12 cellular contexts compared by ENCODE assay signal in the genomic region with DNA sequence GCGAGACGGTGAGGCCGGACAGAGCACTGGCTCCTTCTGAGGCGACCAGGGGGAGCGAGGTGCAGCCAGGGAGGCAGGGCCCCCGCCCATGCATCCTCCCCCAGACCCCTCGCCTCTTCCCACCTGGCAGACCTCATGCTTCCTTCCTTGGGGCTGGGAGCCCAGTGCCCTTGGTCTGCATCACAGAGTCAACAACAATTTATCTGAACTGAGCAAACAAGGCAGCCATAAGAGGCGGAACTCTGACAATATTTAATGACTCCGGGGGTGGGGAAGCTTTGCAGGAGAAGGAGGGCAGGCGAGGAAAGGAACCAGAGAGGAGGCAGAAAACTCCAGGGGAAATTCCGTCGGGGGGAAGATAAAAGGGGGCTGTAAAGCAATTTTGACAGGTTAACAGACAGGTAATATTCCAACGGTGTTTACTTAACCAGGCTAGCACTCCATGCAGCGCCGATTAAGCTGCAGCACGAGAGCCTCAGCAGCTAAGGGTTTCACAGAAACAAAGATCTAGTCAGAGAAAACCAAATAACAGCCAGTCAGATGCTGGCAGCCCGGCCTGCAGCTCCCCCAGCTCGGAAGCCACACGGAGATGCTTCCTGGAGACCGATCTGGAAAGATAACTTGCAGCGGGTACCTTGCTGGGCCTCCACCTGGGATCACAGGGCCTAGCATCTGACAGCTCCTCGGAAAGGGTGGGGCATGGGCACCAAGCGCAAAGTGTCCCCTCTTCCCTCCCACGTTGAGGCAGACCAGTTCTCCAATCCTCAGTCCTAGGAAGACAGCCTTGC.
DNase-seq lines count a peak whose midpoint lies in the region; ATAC-seq, FAIRE-seq and TF ChIP-seq lines count a peak whose summit lies in the region.
"Had no signal": no experiment of that assay in that cellular context is flagged by ENCODE, and none has a peak within 500 bp of the region (broad histone marks: within the 10 kb centered on the region; RNA-seq: fewer than 3 reads in every experiment).

No MANE protein-coding gene starts in this region.

- no peak overlapping the region for H3K4me3 ChIP-seq in HEK293 (ENCODE audit: low read depth, low read length)
- no peak overlapping the region for H3K4me3 ChIP-seq in hepatocyte
- H3K4me3 ChIP-seq in small intestine (ENCODE audit: low read depth in 1 of 2, low read length in 2 of 2) = no peak overlapping the region
- no peak overlapping the region for H3K4me3 ChIP-seq in aorta (ENCODE audit: low read length in 2 of 2)

- peaks cover 24% of the 10 kb centered on the region for H3K4me1 ChIP-seq in HEK293 (ENCODE audit: control insufficient read depth, insufficient read depth, low read length)
- peaks cover 40% of the 10 kb centered on the region for H3K4me1 ChIP-seq in hepatocyte (ENCODE audit: insufficient read depth)
- H3K4me1 ChIP-seq in small intestine (ENCODE audit: control insufficient read depth in 2 of 2, insufficient read depth in 1 of 2, low read depth in 1 of 2, low read length in 1 of 2) = peaks cover 0 to 5% of the 10 kb centered on the region in 2 donors
- no peaks in the 10 kb centered on the region for H3K4me1 ChIP-seq in aorta (ENCODE audit: control insufficient read depth in 1 of 2, insufficient read depth in 2 of 2, low read length in 2 of 2)

- CTCF ChIA-PET in HEK293 (lab: Yijun Ruan, JAX) = interaction anchor here (1.2 kb wide), 1 partner anchor 33 kb away, joined by 3 read pairs; no protein-coding TSS in a partner anchor

- H3K9me3 ChIP-seq in HEK293 (ENCODE audit: control insufficient read depth, insufficient read depth, low read depth, low read length) (no peaks in the 10 kb centered on the region), hepatocyte (ENCODE audit: low read depth) (no peaks in the 10 kb centered on the region), small intestine (ENCODE audit: control insufficient read depth, low read depth) (no peaks in the 10 kb centered on the region), aorta (ENCODE audit: control insufficient read depth, low read length) (no peaks in the 10 kb centered on the region)

- peak overlapping the region; percentile 57 for H3K4me2 ChIP-seq in hepatocyte

- no peaks in the 10 kb centered on the region for H4K20me1 ChIP-seq in hepatocyte (ENCODE audit: insufficient read depth, poor library complexity, severe bottlenecking)

- intact Hi-C loops in aorta (cut with DNase I) = no loop called here

- POLR2A ChIA-PET in HEK293 (lab: Yijun Ruan, JAX) = no interaction called here

- ATAC-seq in SK-N-SH treated with all-trans-retinoic acid at 6 μM for 48 hours (no peak), aorta (ENCODE audit: low FRiP score) (no peak)
- ATAC-seq: activated naive CD4-positive, alpha-beta T cell treated with anti-CD3 and anti-CD28 coated beads, Interleukin-2, amount 50 U/mL, for 72 hours; HCT116 had no signal

- no peaks in the 10 kb centered on the region; a peak in 1 of 3 replicates for H3K36me3 ChIP-seq in HEK293 (ENCODE audit: control insufficient read depth in 2 of 2, insufficient read depth in 1 of 2, low read length in 2 of 2)
- H3K36me3 ChIP-seq in hepatocyte (replicated peaks; ENCODE audit: insufficient read depth, low read depth) = no peaks in the 10 kb centered on the region
- H3K36me3 ChIP-seq in small intestine (ENCODE audit: control insufficient read depth in 2 of 2, insufficient read depth in 2 of 2, low read length in 2 of 2) = no peaks in the 10 kb centered on the region
- H3K36me3 ChIP-seq in aorta (ENCODE audit: control insufficient read depth in 1 of 2, insufficient read depth in 2 of 2, low read length in 1 of 2) = no peaks in the 10 kb centered on the region

- H3K27ac ChIP-seq in HEK293 (ENCODE audit: extremely low read depth, low read depth, low read length) = peak overlapping the region; percentile 56
- peak overlapping the region; percentile 91 for H3K27ac ChIP-seq in hepatocyte
- peak overlapping the region; percentile 66 to 77 for H3K27ac ChIP-seq in small intestine (ENCODE audit: low read depth in 1 of 2, low read length in 1 of 2)
- H3K27ac ChIP-seq in aorta (ENCODE audit: low read depth in 1 of 2, low read length in 2 of 2) = no peak overlapping the region

- WGBS in hepatocyte (ENCODE audit: low lambda C conversion rate, missing lambda C conversion rate) = 27% methylated on average over 19 of the region's 24 CpGs
- 8 to 36% (median 21%) methylated on average over 23 to 24 of the region's 24 CpGs for WGBS in small intestine, 3 donors
- WGBS in aorta, 2 donors = 80 to 81% methylated on average over 24 of the region's 24 CpGs

- TF ChIP-seq CTCF in HEK293 (tag by site-specific recombination; IDR thresholded peaks at IDR 0.05) (no peak), hepatocyte (IDR thresholded peaks at IDR 0.05; ENCODE audit: poor library complexity) (no peak)

- DNase-seq in NCI-H510A (lab: John Stamatoyannopoulos, UW) = peak; percentile 79
- peak; percentile 87 for DNase-seq in hepatocyte (ENCODE audit: low spot score)
- DNase-seq in small intestine = peak; percentile 89
- no peak for DNase-seq in NCI-H1048 (lab: John Stamatoyannopoulos, UW)
- DNase-seq in aorta = no peak
- no peak for DNase-seq in stimulated activated naive CD4-positive, alpha-beta T cell treated with Interleukin-2 at 50 U/mL for 16 hours (lab: John Stamatoyannopoulos, UW)
- DNase-seq: activated CD4-positive, CD25-positive, alpha-beta regulatory T cell treated with anti-CD3 and anti-CD28 coated beads, Interleukin-2, amount 50 U/mL, for 72 hours; stimulated activated CD8-positive, alpha-beta memory T cell treated with anti-CD3 and anti-CD28 coated beads, Interleukin-4, amount 100 ng/mL, for 48 hours had no signal

- H3K9me2 ChIP-seq in hepatocyte (replicated peaks; ENCODE audit: insufficient read depth) = no peaks in the 10 kb centered on the region

- H2AFZ ChIP-seq in hepatocyte = no peak overlapping the region

- peaks cover 82% of the 10 kb centered on the region for H3K79me2 ChIP-seq in hepatocyte

- FAIRE-seq in small intestine (lab: Jason Lieb, UNC) = no peak

- H3K27me3 ChIP-seq in hepatocyte (no peaks in the 10 kb centered on the region), small intestine (ENCODE audit: control insufficient read depth in 2 of 2, insufficient read depth in 2 of 2, low read length in 2 of 2) (no peaks in the 10 kb centered on the region), aorta (ENCODE audit: control insufficient read depth in 1 of 2, insufficient read depth in 2 of 2, low read length in 1 of 2) (no peaks in the 10 kb centered on the region)

TF ChIP-seq in HEK293, 187 proteins besides CTCF, POLR2A, EP300 and RAD21 (continues in another document):
- TF ChIP-seq, protein P1, sequence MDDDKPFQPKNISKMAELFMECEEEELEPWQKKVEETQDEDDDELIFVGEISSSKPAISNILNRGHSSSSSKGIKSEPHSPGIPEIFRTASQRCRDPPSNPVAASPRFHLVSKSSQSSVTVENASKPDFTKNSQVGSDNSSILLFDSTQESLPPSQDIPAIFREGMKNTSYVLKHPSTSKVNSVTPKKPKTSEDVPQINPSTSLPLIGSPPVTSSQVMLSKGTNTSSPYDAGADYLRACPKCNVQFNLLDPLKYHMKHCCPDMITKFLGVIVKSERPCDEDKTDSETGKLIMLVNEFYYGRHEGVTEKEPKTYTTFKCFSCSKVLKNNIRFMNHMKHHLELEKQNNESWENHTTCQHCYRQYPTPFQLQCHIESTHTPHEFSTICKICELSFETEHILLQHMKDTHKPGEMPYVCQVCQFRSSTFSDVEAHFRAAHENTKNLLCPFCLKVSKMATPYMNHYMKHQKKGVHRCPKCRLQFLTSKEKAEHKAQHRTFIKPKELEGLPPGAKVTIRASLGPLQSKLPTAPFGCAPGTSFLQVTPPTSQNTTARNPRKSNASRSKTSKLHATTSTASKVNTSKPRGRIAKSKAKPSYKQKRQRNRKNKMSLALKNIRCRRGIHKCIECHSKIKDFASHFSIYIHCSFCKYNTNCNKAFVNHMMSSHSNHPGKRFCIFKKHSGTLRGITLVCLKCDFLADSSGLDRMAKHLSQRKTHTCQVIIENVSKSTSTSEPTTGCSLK (tag by site-specific recombination; IDR thresholded peaks at IDR 0.05) = no peak
- TF ChIP-seq ZBTB20 (tag by site-specific recombination; IDR thresholded peaks at IDR 0.05) = 0 out of 2 replicates have a peak, but pooled peaks have one; percentile 16

TF ChIP-seq in SK-N-SH treated with all-trans-retinoic acid at 6 μM for 48 hours, 23 proteins besides CTCF, POLR2A, EP300 and RAD21 (continues in another document):
- TF ChIP-seq TCF4 (CRISPR knock-in tag; IDR thresholded peaks at IDR 0.05; ENCODE audit: borderline replicate concordance) (no peak), BACH2 (CRISPR knock-in tag; IDR thresholded peaks at IDR 0.05; ENCODE audit: borderline replicate concordance) (no peak), SNAI2 (CRISPR knock-in tag; IDR thresholded peaks at IDR 0.05) (no peak), ZFP30 (CRISPR knock-in tag; IDR thresholded peaks at IDR 0.05) (no peak)
- TF ChIP-seq, protein P2, sequence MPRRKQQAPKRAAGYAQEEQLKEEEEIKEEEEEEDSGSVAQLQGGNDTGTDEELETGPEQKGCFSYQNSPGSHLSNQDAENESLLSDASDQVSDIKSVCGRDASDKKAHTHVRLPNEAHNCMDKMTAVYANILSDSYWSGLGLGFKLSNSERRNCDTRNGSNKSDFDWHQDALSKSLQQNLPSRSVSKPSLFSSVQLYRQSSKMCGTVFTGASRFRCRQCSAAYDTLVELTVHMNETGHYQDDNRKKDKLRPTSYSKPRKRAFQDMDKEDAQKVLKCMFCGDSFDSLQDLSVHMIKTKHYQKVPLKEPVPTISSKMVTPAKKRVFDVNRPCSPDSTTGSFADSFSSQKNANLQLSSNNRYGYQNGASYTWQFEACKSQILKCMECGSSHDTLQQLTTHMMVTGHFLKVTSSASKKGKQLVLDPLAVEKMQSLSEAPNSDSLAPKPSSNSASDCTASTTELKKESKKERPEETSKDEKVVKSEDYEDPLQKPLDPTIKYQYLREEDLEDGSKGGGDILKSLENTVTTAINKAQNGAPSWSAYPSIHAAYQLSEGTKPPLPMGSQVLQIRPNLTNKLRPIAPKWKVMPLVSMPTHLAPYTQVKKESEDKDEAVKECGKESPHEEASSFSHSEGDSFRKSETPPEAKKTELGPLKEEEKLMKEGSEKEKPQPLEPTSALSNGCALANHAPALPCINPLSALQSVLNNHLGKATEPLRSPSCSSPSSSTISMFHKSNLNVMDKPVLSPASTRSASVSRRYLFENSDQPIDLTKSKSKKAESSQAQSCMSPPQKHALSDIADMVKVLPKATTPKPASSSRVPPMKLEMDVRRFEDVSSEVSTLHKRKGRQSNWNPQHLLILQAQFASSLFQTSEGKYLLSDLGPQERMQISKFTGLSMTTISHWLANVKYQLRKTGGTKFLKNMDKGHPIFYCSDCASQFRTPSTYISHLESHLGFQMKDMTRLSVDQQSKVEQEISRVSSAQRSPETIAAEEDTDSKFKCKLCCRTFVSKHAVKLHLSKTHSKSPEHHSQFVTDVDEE (CRISPR knock-in tag; IDR thresholded peaks at IDR 0.05) = no peak

Comparison
In these comparisons a context has a peak if more than half of its experiments do, and no peak if none do; other contexts are left out.
1. H3K27ac ChIP-seq: peak in HEK293 (single experiment), hepatocyte (single experiment) and small intestine (2 of 2); none in aorta (0 of 2).
2. DNase-seq: peak in NCI-H510A (single experiment), hepatocyte (single experiment) and small intestine (single experiment); none in NCI-H1048 (single experiment), aorta (0 of 2) and stimulated activated naive CD4-positive, alpha-beta T cell treated with Interleukin-2 at 50 U/mL for 16 hours (single experiment).